In genomic region chr11:65420506-65421203, GRCh38 we compare ENCODE assay signal across 1 cellular context.
TF ChIP-seq lines count a peak whose summit lies in the region.

No MANE protein-coding gene starts in this region.

TF ChIP-seq in SK-N-SH treated with all-trans-retinoic acid at 6 μM for 48 hours, 23 proteins besides CTCF, POLR2A, EP300 and RAD21 (continued from another document):
- TF ChIP-seq PATZ1 (CRISPR knock-in tag; IDR thresholded peaks at IDR 0.05; ENCODE audit: borderline replicate concordance) (no peak), ZC3H10 (CRISPR knock-in tag; IDR thresholded peaks at IDR 0.05) (no peak), POU6F1 (CRISPR knock-in tag; IDR thresholded peaks at IDR 0.05; ENCODE audit: borderline replicate concordance, low read depth) (no peak), PPARA (CRISPR knock-in tag; IDR thresholded peaks at IDR 0.05; ENCODE audit: borderline replicate concordance) (no peak), OSR1 (CRISPR knock-in tag; IDR thresholded peaks at IDR 0.05) (no peak), CREB5 (CRISPR knock-in tag; IDR thresholded peaks at IDR 0.05; ENCODE audit: low read depth) (no peak), ZFP30 (CRISPR knock-in tag; IDR thresholded peaks at IDR 0.05) (no peak), ZFP3 (CRISPR knock-in tag; IDR thresholded peaks at IDR 0.05) (no peak)
